ENCODE assay signal across 36 cellular contexts in genomic region chr13:25059943-25060342, GRCh38. TPM values are rescaled to one million over a fixed set of nuclear protein-coding genes. Genes with fewer than 3 reads are reported as not detected.
"Had no signal": no experiment of that assay in that cellular context is flagged by ENCODE, and none has a peak within 500 bp of the region (broad histone marks: within the 10 kb centered on the region; RNA-seq: fewer than 3 reads in every experiment).

No MANE protein-coding gene starts in this region.

- H3K4me3 Mint-ChIP-seq: activated CD8-positive, alpha-beta T cell treated with anti-CD3 and anti-CD28 coated beads for 36 hours; activated naive CD4-positive, alpha-beta T cell treated with anti-CD3 and anti-CD28 coated beads, Interleukin-2, amount 10 ng/mL, durations not matched to agents 7 days and 5 days; activated naive CD8-positive, alpha-beta T cell treated with anti-CD3 and anti-CD28 coated beads, Interleukin-2, amount 10 ng/mL, durations not matched to agents 7 days and 5 days; activated T-helper 1 cell treated with anti-CD3 and anti-CD28 coated beads, Interleukin-12 subunit alpha, Interleukin-12 subunit beta, Interleukin-2, Interleukin-4 antibody, amounts not matched to agents 30 ng/mL and 10 ng/mL and 1 ng/mL, durations not matched to agents 14 hours and 24 hours and 36 hours; brain; dendritic cell treated with granulocyte-macrophage colony-stimulating factor and Interleukin-4, amounts not matched to agents 40 ng/mL and 50 ng/mL, for 4 days; effector memory CD8-positive, alpha-beta T cell; T-helper 17 cell; T-helper 2 cell treated with Interferon-gamma antibody and Interleukin-4, amounts not matched to agents 5 μg/mL and 100 μg/mL, for 36 hours; WTC11 had no signal

- H3K27me3 ChIP-seq: ascending aorta, breast epithelium, cardiac muscle cell, foreskin keratinocyte, gastrocnemius medialis had no signal

- H3K36me3 Mint-ChIP-seq: activated naive CD4-positive, alpha-beta T cell treated with anti-CD3 and anti-CD28 coated beads, Interleukin-2, amount 10 ng/mL, durations not matched to agents 7 days and 5 days; activated naive CD4-positive, alpha-beta T cell treated with anti-CD3 and anti-CD28 coated beads, Interleukin-2, amount 50 U/mL, for 72 hours; activated naive CD8-positive, alpha-beta T cell treated with anti-CD3 and anti-CD28 coated beads, Interleukin-2, amount 10 ng/mL, durations not matched to agents 7 days and 5 days; brain had no signal

- H3K9me3 Mint-ChIP-seq: activated CD8-positive, alpha-beta T cell treated with anti-CD3 and anti-CD28 coated beads for 36 hours; activated naive CD4-positive, alpha-beta T cell treated with anti-CD3 and anti-CD28 coated beads, Interleukin-2, amount 10 ng/mL, durations not matched to agents 7 days and 5 days; activated naive CD4-positive, alpha-beta T cell treated with anti-CD3 and anti-CD28 coated beads, Interleukin-2, amount 50 U/mL, for 72 hours; activated naive CD8-positive, alpha-beta T cell treated with anti-CD3 and anti-CD28 coated beads, Interleukin-2, amount 10 ng/mL, durations not matched to agents 7 days and 5 days; activated T-helper 1 cell treated with anti-CD3 and anti-CD28 coated beads, Interleukin-12 subunit alpha, Interleukin-12 subunit beta, Interleukin-2, Interleukin-4 antibody, amounts not matched to agents 30 ng/mL and 10 ng/mL and 1 ng/mL, durations not matched to agents 14 hours and 24 hours and 36 hours; activated T-helper 2 cell treated with anti-CD3 and anti-CD28 coated beads, Interferon-gamma antibody, Interleukin-2, Interleukin-4, amounts not matched to agents 10 μg/mL and 5 μg/mL and 100 μg/mL, durations not matched to agents 14 hours and 24 hours and 36 hours; dendritic cell treated with granulocyte-macrophage colony-stimulating factor and Interleukin-4, amounts not matched to agents 40 ng/mL and 50 ng/mL, for 4 days; effector memory CD8-positive, alpha-beta T cell; T-helper 2 cell treated with Interferon-gamma antibody and Interleukin-4, amounts not matched to agents 5 μg/mL and 100 μg/mL, for 36 hours had no signal

- H3K4me3 ChIP-seq: ascending aorta, breast epithelium, cardiac muscle cell, coronary artery, dorsolateral prefrontal cortex, esophagus muscularis mucosa, gastrocnemius medialis, heart left ventricle had no signal

- DNase-seq: activated CD4-positive, alpha-beta T cell treated with anti-CD3 and anti-CD28 coated beads for 48 hours; activated CD4-positive, alpha-beta T cell treated with anti-CD3 and anti-CD28 coated beads, Interleukin-2, amount 50 U/mL, for 1 hour; activated CD4-positive, alpha-beta T cell treated with anti-CD3 and anti-CD28 coated beads, Interleukin-2, amount 50 U/mL, for 48 hours; activated CD8-positive, alpha-beta memory T cell treated with anti-CD3 and anti-CD28 coated beads for 24 hours; activated CD8-positive, alpha-beta T cell treated with anti-CD3 and anti-CD28 coated beads for 36 hours; activated effector memory CD4-positive, alpha-beta T cell treated with anti-CD3 and anti-CD28 coated beads, Interleukin-2, amount 50 U/mL, for 16 hours; activated naive CD4-positive, alpha-beta T cell treated with anti-CD3 and anti-CD28 coated beads, Interleukin-2, amount 10 ng/mL, durations not matched to agents 7 days and 5 days; activated naive CD8-positive, alpha-beta T cell treated with anti-CD3 and anti-CD28 coated beads, Interleukin-2, amount 10 ng/mL, durations not matched to agents 7 days and 5 days; activated T-cell treated with anti-CD3 and anti-CD28 coated beads, Interleukin-2, amount 50 U/mL, for 48 hours; central memory CD4-positive, alpha-beta T cell; cerebellar nuclear complex; dorsolateral prefrontal cortex; effector CD4-positive, alpha-beta T cell; effector memory CD8-positive, alpha-beta T cell; erythroblast; foreskin keratinocyte; gastrocnemius medialis; glutamatergic neuron; heart left ventricle; T-helper 1 cell; T-helper 17 cell; T1000 had no signal

- ATAC-seq: activated CD4-positive, CD25-positive, alpha-beta regulatory T cell treated with anti-CD3 and anti-CD28 coated beads, Interleukin-2, amount 50 U/mL, for 24 hours; activated CD8-positive, alpha-beta T cell treated with anti-CD3 and anti-CD28 coated beads for 36 hours; activated naive CD4-positive, alpha-beta T cell treated with anti-CD3 and anti-CD28 coated beads, Interleukin-2, amount 50 U/mL, for 72 hours; effector memory CD8-positive, alpha-beta T cell; foreskin keratinocyte; gastrocnemius medialis; heart left ventricle; T-helper 17 cell; WTC11 had no signal

- H3K27ac Mint-ChIP-seq: activated CD8-positive, alpha-beta T cell treated with anti-CD3 and anti-CD28 coated beads for 36 hours; activated naive CD4-positive, alpha-beta T cell treated with anti-CD3 and anti-CD28 coated beads, Interleukin-2, amount 10 ng/mL, durations not matched to agents 7 days and 5 days; activated naive CD4-positive, alpha-beta T cell treated with anti-CD3 and anti-CD28 coated beads, Interleukin-2, amount 50 U/mL, for 72 hours; activated naive CD8-positive, alpha-beta T cell treated with anti-CD3 and anti-CD28 coated beads, Interleukin-2, amount 10 ng/mL, durations not matched to agents 7 days and 5 days; activated T-helper 1 cell treated with anti-CD3 and anti-CD28 coated beads, Interleukin-12 subunit alpha, Interleukin-12 subunit beta, Interleukin-2, Interleukin-4 antibody, amounts not matched to agents 30 ng/mL and 10 ng/mL and 1 ng/mL, durations not matched to agents 14 hours and 24 hours and 36 hours; activated T-helper 2 cell treated with anti-CD3 and anti-CD28 coated beads, Interferon-gamma antibody, Interleukin-2, Interleukin-4, amounts not matched to agents 10 μg/mL and 5 μg/mL and 100 μg/mL, durations not matched to agents 14 hours and 24 hours and 36 hours; dendritic cell treated with granulocyte-macrophage colony-stimulating factor and Interleukin-4, amounts not matched to agents 40 ng/mL and 50 ng/mL, for 4 days; effector memory CD8-positive, alpha-beta T cell; T-helper 17 cell; T-helper 2 cell treated with Interferon-gamma antibody and Interleukin-4, amounts not matched to agents 5 μg/mL and 100 μg/mL, for 36 hours; WTC11 had no signal

- H3K4me1 Mint-ChIP-seq: activated naive CD4-positive, alpha-beta T cell treated with anti-CD3 and anti-CD28 coated beads, Interleukin-2, amount 10 ng/mL, durations not matched to agents 7 days and 5 days; activated naive CD8-positive, alpha-beta T cell treated with anti-CD3 and anti-CD28 coated beads, Interleukin-2, amount 10 ng/mL, durations not matched to agents 7 days and 5 days; brain; T-helper 17 cell had no signal

- H3K4me1 ChIP-seq: ascending aorta, breast epithelium, esophagus muscularis mucosa, foreskin keratinocyte, gastrocnemius medialis, heart left ventricle had no signal

- H3K27ac ChIP-seq: ascending aorta, breast epithelium, cardiac muscle cell, coronary artery, dorsolateral prefrontal cortex, esophagus muscularis mucosa, foreskin keratinocyte, gastrocnemius medialis, heart left ventricle, VCaP had no signal

- H3K27me3 Mint-ChIP-seq: brain had no signal

RNA-seq across cellular contexts. Expression of gene PABPC3, which starts 36.0 kb away (rescaled TPM):
- total RNA-seq: ascending aorta, cardiac muscle cell, gastrocnemius medialis had no signal
- polyA plus RNA-seq: cardiac muscle cell had no signal
